Comparison of ENCODE assay signal across 18 cellular contexts in genomic region chr6:53440331-53440730, GRCh38.
DNase-seq lines count a peak whose midpoint lies in the region; ATAC-seq, FAIRE-seq and TF ChIP-seq lines count a peak whose summit lies in the region.
"Had no signal": no experiment of that assay in that cellular context is flagged by ENCODE, and none has a peak within 500 bp of the region (broad histone marks: within the 10 kb centered on the region; RNA-seq: fewer than 3 reads in every experiment).

No MANE protein-coding gene starts in this region.

- H3K4me3 Mint-ChIP-seq in endodermal cell: no peak overlapping the region
- H3K4me3 Mint-ChIP-seq: activated CD8-positive, alpha-beta T cell treated with anti-CD3 and anti-CD28 coated beads for 36 hours had no signal

- intact Hi-C loops in left ventricle myocardium inferior (cut with micrococcal nuclease) (no loop called here), Right ventricle myocardium superior (cut with DNase I) (no loop called here), HepG2 (cut with micrococcal nuclease; ENCODE audit: unreplicated experiment) (no loop called here)

- peaks cover 14% of the 10 kb centered on the region for H3K27me3 Mint-ChIP-seq in endodermal cell (ENCODE audit: insufficient read depth)

- POLR2A ChIA-PET in HepG2 (lab: Yijun Ruan, JAX): no interaction called here

- TF ChIP-seq CTCF in left ventricle myocardium inferior (IDR thresholded peaks at IDR 0.05; ENCODE audit: borderline replicate concordance): no peak
- TF ChIP-seq CTCF in HepG2 (CRISPR knock-in tag; IDR thresholded peaks at IDR 0.05): no peak
- no peak for TF ChIP-seq CTCF in endodermal cell (conservative IDR thresholded peaks at IDR 0.05)

- H3K36me3 ChIP-seq in left ventricle myocardium inferior: no peaks in the 10 kb centered on the region
- H3K36me3 ChIP-seq in HepG2 (replicated peaks in 1 of 2; ENCODE audit: control insufficient read depth in 1 of 2, insufficient read depth in 2 of 2, low read length in 2 of 2): no peaks in the 10 kb centered on the region
- no peaks in the 10 kb centered on the region for H3K36me3 ChIP-seq in H7 (replicated peaks; ENCODE audit: control insufficient read depth, insufficient read depth, low read length)
- H3K36me3 ChIP-seq in endodermal cell (ENCODE audit: control insufficient read depth, insufficient read depth, low read length): no peaks in the 10 kb centered on the region
- H3K36me3 ChIP-seq: lower lobe of right lung, ovary, transverse colon had no signal

- H3K4me2 ChIP-seq in HepG2 (ENCODE audit: low read depth, low read length): no peak overlapping the region

- no peaks in the 10 kb centered on the region for H3K4me1 Mint-ChIP-seq in endodermal cell

- no peak for ATAC-seq in Right ventricle myocardium superior (ENCODE audit: poor library complexity)
- ATAC-seq in HepG2: 0 out of 3 replicates have a peak, but pooled peaks have one; percentile 22
- ATAC-seq in GM21423 (IDR thresholded peaks at IDR 0.05; ENCODE audit: unreplicated experiment): no peak
- ATAC-seq in GM19324 (IDR thresholded peaks at IDR 0.05; ENCODE audit: low FRiP score, unreplicated experiment): no peak
- ATAC-seq: lower lobe of right lung had no signal

- H2AFZ ChIP-seq in HepG2 (ENCODE audit: low read length): no peak overlapping the region

- no peaks in the 10 kb centered on the region for H3K79me2 ChIP-seq in HepG2 (ENCODE audit: insufficient read depth, low read length)

- CTCF ChIA-PET in HepG2 (lab: Yijun Ruan, JAX; ENCODE audit: low intra/inter-chr PET ratio, low total read pairs): interaction anchor here (10.7 kb wide), 1 partner anchor 267 kb away, joined by 152 read pairs; no protein-coding TSS in a partner anchor

- in situ Hi-C loops in HepG2 (cut with HindIII; ENCODE audit: extremely low pct_ligation_motif_present, low pct_unique_long_range_greater_than_20kb): no loop called here

- BruUV-seq in HepG2 (replicated peaks; lab: Mats Ljungman, UMichigan): no TSS peak

- H3K4me3 ChIP-seq in left ventricle myocardium inferior: no peak overlapping the region
- H3K4me3 ChIP-seq in HepG2 (replicated peaks in 1 of 3; ENCODE audit: insufficient read depth in 1 of 3, low read depth in 2 of 3, low read length in 3 of 3): no peak overlapping the region
- no peak overlapping the region for H3K4me3 ChIP-seq in H7 (ENCODE audit: insufficient read depth, low read depth, low read length)
- H3K4me3 ChIP-seq in endodermal cell (ENCODE audit: low read length): no peak overlapping the region
- H3K4me3 ChIP-seq: lower lobe of right lung, ovary, transverse colon had no signal

- H3K36me3 Mint-ChIP-seq in endodermal cell (ENCODE audit: low read depth): no peaks in the 10 kb centered on the region

- H3K27ac Mint-ChIP-seq in endodermal cell: no peak overlapping the region
- H3K27ac Mint-ChIP-seq: activated CD8-positive, alpha-beta T cell treated with anti-CD3 and anti-CD28 coated beads for 36 hours had no signal

- no peak overlapping the region for H3K9ac ChIP-seq in HepG2 (ENCODE audit: insufficient read depth, low read depth, low read length)
- H3K9ac ChIP-seq in endodermal cell (ENCODE audit: extremely low read depth, low read length, poor library complexity, severe bottlenecking): no peak overlapping the region

- no peaks in the 10 kb centered on the region for H4K20me1 ChIP-seq in HepG2 (ENCODE audit: insufficient read depth, low read length)

- no peak for TF ChIP-seq POLR2A in HepG2 (IDR thresholded peaks at IDR 0.05; ENCODE audit: insufficient read depth in 1 of 2, low read depth in 2 of 2, low read length in 2 of 2)

- H3K9me3 ChIP-seq in left ventricle myocardium inferior (replicated peaks): no peaks in the 10 kb centered on the region
- no peaks in the 10 kb centered on the region for H3K9me3 ChIP-seq in HepG2 (ENCODE audit: low read length)
- H3K9me3 ChIP-seq in endodermal cell (ENCODE audit: control insufficient read depth, low read length): no peaks in the 10 kb centered on the region
- H3K9me3 ChIP-seq: lower lobe of right lung, ovary, transverse colon had no signal

- TF ChIP-seq EP300 in HepG2 (IDR thresholded peaks at IDR 0.05; ENCODE audit: low read depth in 2 of 2, low read length in 2 of 2) (no peak), HepG2 (CRISPR knock-in tag; IDR thresholded peaks at IDR 0.05; ENCODE audit: borderline replicate concordance) (no peak)

- no peak for FAIRE-seq in HepG2 (lab: Jason Lieb, UNC)
- FAIRE-seq: bronchial epithelial cell had no signal

- H3K4me1 ChIP-seq in left ventricle myocardium inferior (peaks cover 23% of the 10 kb centered on the region), HepG2 (ENCODE audit: insufficient read depth, low read length) (peaks cover 7% of the 10 kb centered on the region; the same call in 1 of the 2 replicates), endodermal cell (ENCODE audit: control insufficient read depth, insufficient read depth, low read length) (no peaks in the 10 kb centered on the region)

- 13% methylated on average over 2 of the region's 2 CpGs for WGBS in HepG2 (ENCODE audit: low lambda C conversion rate)
- 81 to 83% methylated on average over 2 of the region's 2 CpGs for WGBS in endodermal cell (ENCODE audit: insufficient coverage in 1 of 2, insufficient read length in 1 of 2), 2 experiments

- no peaks in the 10 kb centered on the region for H3K27me3 ChIP-seq in left ventricle myocardium inferior (ENCODE audit: low read depth)
- 0 out of 5 replicates have a peak, but pooled peaks cover 0 to 5% of the 10 kb centered on the region in 2 experiments for H3K27me3 ChIP-seq in HepG2 (ENCODE audit: control insufficient read depth in 1 of 2, insufficient read depth in 2 of 2, low read length in 2 of 2)
- no peaks in the 10 kb centered on the region for H3K27me3 ChIP-seq in H7 (ENCODE audit: control insufficient read depth, insufficient read depth, low read length)
- peaks cover 21% of the 10 kb centered on the region for H3K27me3 ChIP-seq in endodermal cell (ENCODE audit: control insufficient read depth, insufficient read depth, low read length, poor library complexity, severe bottlenecking)
- H3K27me3 ChIP-seq: ovary, transverse colon had no signal

- TF ChIP-seq RAD21 in HepG2 (CRISPR knock-in tag; IDR thresholded peaks at IDR 0.05): no peak

- DNase-seq in left ventricle myocardium inferior (no peak), Right ventricle myocardium superior (no peak), HepG2 (ENCODE audit: low spot score) (no peak), H7 (no peak), endodermal cell (no peak)
- DNase-seq: ACHN; activated CD8-positive, alpha-beta T cell treated with anti-CD3 and anti-CD28 coated beads for 36 hours; activated gamma-delta T cell treated with Interleukin-2 at 50 U/mL for 16 hours; lower lobe of right lung; NCI-H226; ovary; RPMI8226; transverse colon had no signal

- H3K27ac ChIP-seq in left ventricle myocardium inferior (replicated peaks): peak overlapping the region; percentile 34
- peak overlapping the region; percentile 83 for H3K27ac ChIP-seq in angular gyrus (ENCODE audit: low read depth, low read length)
- H3K27ac ChIP-seq in HepG2 (ENCODE audit: extremely low read length, insufficient read depth, low read length): no peak overlapping the region
- no peak overlapping the region for H3K27ac ChIP-seq in endodermal cell (ENCODE audit: low read depth, low read length)
- H3K27ac ChIP-seq: HL-60, lower lobe of right lung, ovary, transverse colon had no signal

- H3K9me3 Mint-ChIP-seq in endodermal cell: no peaks in the 10 kb centered on the region
- H3K9me3 Mint-ChIP-seq: activated CD8-positive, alpha-beta T cell treated with anti-CD3 and anti-CD28 coated beads for 36 hours had no signal

TF ChIP-seq in HepG2, 621 proteins besides CTCF, POLR2A, EP300 and RAD21:
- TF ChIP-seq ZNF264 (CRISPR knock-in tag; IDR thresholded peaks at IDR 0.05) (no peak), ELF3 (CRISPR knock-in tag; IDR thresholded peaks at IDR 0.05) (0 out of 2 replicates have a peak, but pooled peaks have one; percentile 28)

Comparison
In these comparisons a context has a peak if more than half of its experiments do, and no peak if none do; other contexts are left out.
1. H3K27ac ChIP-seq: peak in left ventricle myocardium inferior (single experiment) and angular gyrus (single experiment); none in HepG2 (single experiment) and endodermal cell (single experiment).